ENCODE assay signal across 9 cellular contexts in the genomic region with DNA sequence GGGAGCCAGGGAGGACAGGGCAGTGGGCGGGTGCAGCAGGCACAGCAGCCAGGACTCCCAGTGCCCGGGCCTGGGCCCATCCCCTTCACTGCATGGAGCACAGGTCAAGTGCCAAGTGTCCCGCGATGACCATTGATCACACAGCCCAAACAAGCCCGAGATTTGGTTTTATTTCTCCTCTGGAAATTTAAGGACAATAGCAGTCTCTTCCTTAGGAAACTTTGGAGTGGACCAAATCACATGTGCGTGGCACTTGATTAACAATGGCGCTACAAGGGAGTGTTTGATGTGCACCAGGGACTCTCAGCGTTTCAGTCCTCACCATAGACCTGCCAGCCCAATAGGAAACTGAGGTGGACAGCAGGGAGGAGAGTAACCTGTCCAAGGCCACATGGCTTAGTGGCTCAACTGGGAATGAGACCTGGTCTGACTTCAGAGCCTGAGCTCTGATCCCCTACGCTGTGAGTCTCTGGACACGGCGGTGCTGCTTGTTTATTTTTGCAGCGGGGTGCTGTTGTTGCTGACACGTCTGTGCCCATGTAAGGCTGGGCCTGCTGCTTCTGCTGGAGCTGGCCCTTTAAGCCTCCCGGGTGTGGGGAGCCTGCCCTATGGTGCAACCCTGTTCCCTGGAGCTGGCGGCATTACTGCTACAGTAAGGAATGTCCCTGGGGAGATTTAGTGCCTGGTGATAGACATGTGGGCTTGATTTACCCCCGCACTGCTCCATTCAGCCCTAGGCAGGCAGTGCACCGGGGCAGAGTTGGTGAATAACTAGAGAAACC.
DNase-seq lines count a peak whose midpoint lies in the region; ATAC-seq, FAIRE-seq and TF ChIP-seq lines count a peak whose summit lies in the region.
"Had no signal": no experiment of that assay in that cellular context is flagged by ENCODE, and none has a peak within 500 bp of the region (broad histone marks: within the 10 kb centered on the region; RNA-seq: fewer than 3 reads in every experiment).

No MANE protein-coding gene starts in this region.

- H3K9me3 ChIP-seq in pancreas, result no peaks in the 10 kb centered on the region

- H3K27me3 ChIP-seq in pancreas, result no peaks in the 10 kb centered on the region

- peaks cover 0 to 22% (median 4%) of the 10 kb centered on the region in 3 donors for H3K4me1 ChIP-seq in pancreas

- ATAC-seq in pancreas (peak; percentile 70 to 86 (median 75)), HG03039 (IDR thresholded peaks at IDR 0.05; ENCODE audit: unreplicated experiment) (no peak), GM19035 (IDR thresholded peaks at IDR 0.05; ENCODE audit: unreplicated experiment) (no peak)

- peak; percentile 98 for DNase-seq in EH (ENCODE audit: low read depth)
- DNase-seq in NCI-H82 treated with DMSO at 0.1 percent for 48 hours (lab: John Stamatoyannopoulos, UW; ENCODE audit: unreplicated experiment), result peak; percentile 70
- peak; percentile 95 for DNase-seq in fibroblast of mammary gland (ENCODE audit: low read depth)
- peak in 4 of 6 donors; percentile 33 to 66 (median 58) for DNase-seq in pancreas
- no peak for DNase-seq in DMS53 treated with DMSO at 0.1 percent for 48 hours (lab: John Stamatoyannopoulos, UW; ENCODE audit: unreplicated experiment)
- DNase-seq in HT-29 (ENCODE audit: low spot score), result no peak
- DNase-seq: activated gamma-delta T cell had no signal

- no peaks in the 10 kb centered on the region for H3K36me3 ChIP-seq in pancreas

- peak overlapping the region; percentile 14 to 70 (median 45) for H3K27ac ChIP-seq in pancreas

- no peak for FAIRE-seq in pancreas (lab: Jason Lieb, UNC)

- TF ChIP-seq CTCF in fibroblast of mammary gland (conservative IDR thresholded peaks at IDR 0.05; ENCODE audit: control insufficient read depth, insufficient read depth, low read depth, low read length) (no peak), pancreas (IDR thresholded peaks at IDR 0.05) (no peak)

- H3K4me3 ChIP-seq in fibroblast of mammary gland (ENCODE audit: control insufficient read depth, low read depth, low read length) (no peak overlapping the region), pancreas (no peak overlapping the region)

- intact Hi-C loops in pancreas (cut with DNase I), result no loop called here

- WGBS in pancreas, 2 donors, result 62 to 72% methylated on average over 17 of the region's 17 CpGs

Comparison
In these comparisons a context has a peak if more than half of its experiments do, and no peak if none do; other contexts are left out.
1. DNase-seq: peak in EH (single experiment), NCI-H82 treated with DMSO at 0.1 percent for 48 hours (single experiment), fibroblast of mammary gland (single experiment) and pancreas (4 of 6); none in DMS53 treated with DMSO at 0.1 percent for 48 hours (single experiment) and HT-29 (single experiment).
2. ATAC-seq: peak in pancreas (4 of 4); none in HG03039 (single experiment) and GM19035 (single experiment).